Comparison of ENCODE assay signal across 18 cellular contexts in genomic region chr1:18511469-18511997, GRCh38. TPM values are rescaled to one million over a fixed set of nuclear protein-coding genes. Genes with fewer than 3 reads are reported as not detected.
DNase-seq lines count a peak whose midpoint lies in the region; ATAC-seq, FAIRE-seq and TF ChIP-seq lines count a peak whose summit lies in the region.
"Had no signal": no experiment of that assay in that cellular context is flagged by ENCODE, and none has a peak within 500 bp of the region (broad histone marks: within the 10 kb centered on the region; RNA-seq: fewer than 3 reads in every experiment).

No MANE protein-coding gene starts in this region.

- H3K27ac Mint-ChIP-seq in CD8-positive, alpha-beta memory T cell: no peak overlapping the region
- H3K27ac Mint-ChIP-seq: activated naive CD4-positive, alpha-beta T cell treated with anti-CD3 and anti-CD28 coated beads, Interleukin-2, amount 50 U/mL, for 72 hours had no signal

- H3K36me3 ChIP-seq in HCT116 (ENCODE audit: control insufficient read depth in 1 of 2, insufficient read depth in 2 of 2, low read length in 2 of 2) (no peaks in the 10 kb centered on the region), K562 (ENCODE audit: control insufficient read depth, insufficient read depth, low read length) (no peaks in the 10 kb centered on the region), lower lobe of right lung (no peaks in the 10 kb centered on the region)
- no peaks in the 10 kb centered on the region for H3K36me3 ChIP-seq in CD8-positive, alpha-beta memory T cell (ENCODE audit: insufficient read depth, low read length)
- H3K36me3 ChIP-seq: neutrophil, suprapubic skin had no signal

- no peak for FAIRE-seq in K562 (lab: Jason Lieb, UNC)
- FAIRE-seq: frontal cortex, HTR-8/SVneo had no signal

- TF ChIP-seq RAD21 in HCT116 (IDR thresholded peaks at IDR 0.05; ENCODE audit: low read depth) (peak; percentile 42), K562 (CRISPR knock-in tag; conservative IDR thresholded peaks at IDR 0.05 in 1 of 2, IDR thresholded peaks at IDR 0.05 in 1 of 2) (peak; percentile 42 to 44; a peak in 3 of 4 replicates)

- TF ChIP-seq CTCF in HCT116 (IDR thresholded peaks at IDR 0.05 in 2 of 3, conservative IDR thresholded peaks at IDR 0.05 in 1 of 3; ENCODE audit: borderline replicate concordance in 1 of 3, insufficient read depth in 1 of 3, low read depth in 2 of 3, low read length in 2 of 3): peak; percentile 13 to 17 (median 16); a peak in 3 of 6 replicates
- TF ChIP-seq CTCF in K562 (IDR thresholded peaks at IDR 0.05 in 2 of 3, conservative IDR thresholded peaks at IDR 0.05 in 1 of 3; ENCODE audit: insufficient read depth in 2 of 3, low read depth in 1 of 3, low read length in 3 of 3): peak in 2 of 3 experiments; percentile 6 to 43; a peak in 2 of 6 replicates
- peak; percentile 13 for TF ChIP-seq CTCF in lower lobe of right lung (IDR thresholded peaks at IDR 0.05)

- intact Hi-C loops in HCT116 (cut with micrococcal nuclease) (no loop called here), K562 (cut with micrococcal nuclease) (no loop called here), lower lobe of right lung (cut with DNase I) (no loop called here)

- WGBS in K562 (ENCODE audit: insufficient coverage, low coverage, missing lambda C conversion rate): 3% methylated on average over 5 of the region's 5 CpGs

- H4K20me1 ChIP-seq in HCT116 (ENCODE audit: insufficient read depth): no peaks in the 10 kb centered on the region
- no peaks in the 10 kb centered on the region for H4K20me1 ChIP-seq in K562 (replicated peaks; ENCODE audit: control insufficient read depth, insufficient read depth, low read length)

- TF ChIP-seq POLR2A in HCT116 (IDR thresholded peaks at IDR 0.05; ENCODE audit: borderline replicate concordance, extremely low read depth, insufficient read depth, insufficient read length) (no peak), K562 (conservative IDR thresholded peaks at IDR 0.05) (no peak)

- no peak overlapping the region for H3K4me2 ChIP-seq in HCT116 (ENCODE audit: low read length)
- H3K4me2 ChIP-seq in K562 (ENCODE audit: insufficient read depth, low read length): no peak overlapping the region

- H3K9me3 ChIP-seq in HCT116 (ENCODE audit: control insufficient read depth in 1 of 2, insufficient read depth in 1 of 2, low read depth in 1 of 2, low read length in 2 of 2) (peaks cover 0 to 2% of the 10 kb centered on the region in 2 experiments; a peak in 1 of 4 replicates), K562 (replicated peaks; ENCODE audit: control insufficient read depth, insufficient read depth, low read depth, low read length) (no peaks in the 10 kb centered on the region; the same call in 1 of the 2 replicates), lower lobe of right lung (peaks cover 12% of the 10 kb centered on the region)
- no peaks in the 10 kb centered on the region for H3K9me3 ChIP-seq in CD8-positive, alpha-beta memory T cell (ENCODE audit: low read length)
- H3K9me3 ChIP-seq: neutrophil had no signal

- H3K4me1 ChIP-seq in HCT116 (ENCODE audit: control insufficient read depth in 1 of 2, insufficient read depth in 2 of 2, low read length in 2 of 2) (no peaks in the 10 kb centered on the region), K562 (replicated peaks in 1 of 2; ENCODE audit: control insufficient read depth in 2 of 2, insufficient read depth in 2 of 2, low read length in 2 of 2) (no peaks in the 10 kb centered on the region), lower lobe of right lung (no peaks in the 10 kb centered on the region)
- H3K4me1 ChIP-seq in CD8-positive, alpha-beta memory T cell (ENCODE audit: insufficient read depth, low read length): no peaks in the 10 kb centered on the region
- H3K4me1 ChIP-seq: suprapubic skin had no signal

- BruUV-seq in HCT116 (replicated peaks; lab: Mats Ljungman, UMichigan) (no TSS peak), K562 (replicated peaks; lab: Mats Ljungman, UMichigan) (no TSS peak)

- RAD21 ChIA-PET in HCT116 (lab: Charles Lee; ENCODE audit: low non-redundant PET in 1 of 2, low total read pairs in 2 of 2, uncharacterized antibody in 2 of 2, unreplicated experiment in 2 of 2): no interaction called here

- H3K4me1 Mint-ChIP-seq in CD8-positive, alpha-beta memory T cell: no peaks in the 10 kb centered on the region

- H3K27me3 ChIP-seq in HCT116 (ENCODE audit: insufficient read depth, low read length) (peaks cover 11% of the 10 kb centered on the region; the same call in 1 of the 2 replicates), K562 (ENCODE audit: control insufficient read depth in 2 of 2, insufficient read depth in 2 of 2, low read length in 2 of 2) (peaks cover 0 to 2% of the 10 kb centered on the region in 2 experiments; a peak in 1 of 5 replicates), lower lobe of right lung (ENCODE audit: low read depth) (peaks cover 5% of the 10 kb centered on the region)
- no peaks in the 10 kb centered on the region for H3K27me3 ChIP-seq in CD8-positive, alpha-beta memory T cell (ENCODE audit: insufficient read depth, low read length, poor library complexity, severe bottlenecking)
- H3K27me3 ChIP-seq: neutrophil had no signal

- H3K27ac ChIP-seq in HCT116 (ENCODE audit: low read depth, low read length) (no peak overlapping the region), K562 (ENCODE audit: extremely low read depth, low read depth, low read length) (no peak overlapping the region), lower lobe of right lung (no peak overlapping the region)
- no peak overlapping the region for H3K27ac ChIP-seq in CD8-positive, alpha-beta memory T cell (ENCODE audit: low read depth, low read length)
- H3K27ac ChIP-seq: coronary artery, neutrophil, suprapubic skin had no signal

- ATAC-seq in HCT116 (no peak), K562 (no peak), lower lobe of right lung (no peak), HG03469 (IDR thresholded peaks at IDR 0.05; ENCODE audit: unreplicated experiment) (no peak), HG03097 (IDR thresholded peaks at IDR 0.05; ENCODE audit: low FRiP score, unreplicated experiment) (no peak), GM21825 (IDR thresholded peaks at IDR 0.05; ENCODE audit: unreplicated experiment) (no peak)
- ATAC-seq: activated naive CD4-positive, alpha-beta T cell treated with anti-CD3 and anti-CD28 coated beads, Interleukin-2, amount 50 U/mL, for 72 hours had no signal

- no peaks in the 10 kb centered on the region for H3K79me2 ChIP-seq in HCT116 (ENCODE audit: insufficient read depth, low read length)
- H3K79me2 ChIP-seq in K562 (ENCODE audit: control insufficient read depth, insufficient read depth, low read length): no peaks in the 10 kb centered on the region

- H3K4me3 ChIP-seq in HCT116 (replicated peaks in 1 of 2; ENCODE audit: low read depth in 1 of 2, low read length in 2 of 2) (no peak overlapping the region), K562 (no peak overlapping the region), lower lobe of right lung (no peak overlapping the region)
- H3K4me3 ChIP-seq in CD8-positive, alpha-beta memory T cell (ENCODE audit: low read length): no peak overlapping the region
- H3K4me3 ChIP-seq: coronary artery, suprapubic skin had no signal

- DNase-seq in HCT116 (ENCODE audit: low read depth, low spot score): no peak
- peak; percentile 57 for DNase-seq in NCI-H2196 (lab: John Stamatoyannopoulos, UW; ENCODE audit: unreplicated experiment)
- DNase-seq in K562 (ENCODE audit: extremely low read depth in 1 of 4, low spot score in 3 of 4): no peak
- no peak for DNase-seq in lower lobe of right lung
- no peak for DNase-seq in CD8-positive, alpha-beta memory T cell
- DNase-seq: activated T-cell treated with anti-CD3 and anti-CD28 coated beads for 4 hours; AML-193; NCI-H187 treated with DMSO at 0.1 percent for 48 hours; stimulated activated CD4-positive, alpha-beta T cell treated with anti-CD3 and anti-CD28 coated beads, Interleukin-12 subunit alpha, Interleukin-12 subunit beta, amount 100 ng/mL, for 4 hours had no signal

- peaks cover 2 to 23% of the 10 kb centered on the region in 2 donors for H3K27me3 Mint-ChIP-seq in CD8-positive, alpha-beta memory T cell

- no peak overlapping the region for H2AFZ ChIP-seq in HCT116 (ENCODE audit: low read depth, low read length, poor library complexity, severe bottlenecking)
- no peak overlapping the region for H2AFZ ChIP-seq in K562 (ENCODE audit: low read depth, low read length)

- no peaks in the 10 kb centered on the region for H3K9me2 ChIP-seq in HCT116 (ENCODE audit: insufficient read depth)

- no peak for TF ChIP-seq EP300 in K562 (IDR thresholded peaks at IDR 0.05; ENCODE audit: low read length)

- H3K9ac ChIP-seq in HCT116 (ENCODE audit: low read length): no peak overlapping the region
- H3K9ac ChIP-seq in K562 (ENCODE audit: insufficient read depth in 1 of 2, low read depth in 2 of 2, low read length in 2 of 2): no peak overlapping the region

- CTCF ChIA-PET in HCT116 (lab: Charles Lee) (interaction anchor here (0.8 kb wide), 1 partner anchor 140 kb away, joined by 3 read pairs; no protein-coding TSS in a partner anchor), K562 (lab: Yijun Ruan, JAX; ENCODE audit: low intra/inter-chr PET ratio) (no interaction called here)
- CTCF ChIA-PET in CD8-positive, alpha-beta memory T cell (lab: Charles Lee): no interaction called here

- POLR2A ChIA-PET in HCT116 (lab: Charles Lee) (no interaction called here), K562 (lab: Yijun Ruan, JAX) (no interaction called here)
- POLR2A ChIA-PET in CD8-positive, alpha-beta memory T cell (lab: Charles Lee): no interaction called here

- H3K9me1 ChIP-seq in K562 (ENCODE audit: control insufficient read depth, insufficient read depth, low read length): no peaks in the 10 kb centered on the region

- in situ Hi-C loops in K562 (cut with MboI): no loop called here

- H3K4me3 Mint-ChIP-seq in CD8-positive, alpha-beta memory T cell: no peak overlapping the region

- peaks cover 15 to 36% (median 27%) of the 10 kb centered on the region in 5 donors for H3K9me3 Mint-ChIP-seq in CD8-positive, alpha-beta memory T cell

- no peaks in the 10 kb centered on the region for H3K36me3 Mint-ChIP-seq in CD8-positive, alpha-beta memory T cell

RNA-seq across cellular contexts. Expression of gene KLHDC7A, which starts 30.8 kb away (rescaled TPM):
- total RNA-seq in HCT116 (2021; ENCODE audit: unreplicated experiment) (0.30 TPM), K562 (2014; rRNA removed) (0.04 TPM in 1 of 2 replicates, not detected in the other), K562 (2014; rRNA removed; fragmentation: Illumina TruSeq; extraction: Trizol) (not detected in 2 replicates), K562 (2015; rRNA removed; fragmentation: Illumina TruSeq; extraction: Trizol) (0.04 TPM in 1 of 2 replicates, not detected in the other), K562 (2021) (0.02 TPM in 1 of 2 replicates, not detected in the other), lower lobe of right lung (1.1 TPM)
- 0.04 and 0.09 TPM in 2 replicates for polyA plus RNA-seq in HCT116 (2012)
- not detected in 2 replicates for total RNA-seq in K562 (2011; cell fraction: chromatin; rRNA removed; ENCODE audit: low replicate concordance)
- total RNA-seq in K562 (2011; cell fraction: nucleolus; rRNA removed): not detected in 2 replicates
- total RNA-seq in K562 (2011; cell fraction: nucleoplasm; rRNA removed): not detected in 2 replicates
- polyA plus RNA-seq in K562 (2011; rRNA removed) (not detected in 2 replicates), K562 (2014; fragmentation: Illumina TruSeq; extraction: Trizol) (0.01 TPM in 1 of 2 replicates, not detected in the other), K562 (2014; fragmentation: Nextera tagmentation; extraction: Ambion mirVana) (not detected), K562 (2014; rRNA removed) (0.01 TPM in 1 of 2 replicates, not detected in the other)
- polyA plus RNA-seq in K562 (2011; cell fraction: cytosol; rRNA removed): not detected in 2 replicates
- polyA plus RNA-seq in K562 (2011; cell fraction: nucleus; rRNA removed): not detected in 2 replicates
- polyA plus RNA-seq in K562 (2012): 0.08 and 0.16 TPM in 2 replicates
- not detected in 2 replicates for polyA minus RNA-seq in K562 (2011; rRNA and poly(A)+ RNA removed)
- not detected in 2 replicates for polyA minus RNA-seq in K562 (2011; cell fraction: cytosol; rRNA and poly(A)+ RNA removed)
- not detected in 2 replicates for polyA minus RNA-seq in K562 (2011; cell fraction: nucleus; rRNA and poly(A)+ RNA removed)
- not detected for total RNA-seq in CD8-positive, alpha-beta memory T cell
- polyA plus RNA-seq in CD8-positive, alpha-beta memory T cell: not detected
- total RNA-seq: activated naive CD4-positive, alpha-beta T cell treated with anti-CD3 and anti-CD28 coated beads, Interleukin-2, amount 50 U/mL, for 72 hours had no signal

Comparison
In these comparisons a context has a peak if more than half of its experiments do, and no peak if none do; other contexts are left out.
1. Of the 22 proteins assayed by ChIP-seq in both K562 and HCT116: peak only in K562: none; only in HCT116: none; in both: CTCF and RAD21; in neither: 20.